In genomic region chr3:66998075-66998898, GRCh38 we compare ENCODE assay signal across 8 cellular contexts. TPM values are rescaled to one million over a fixed set of nuclear protein-coding genes. Genes with fewer than 3 reads are reported as not detected.
A peak's percentile ranks its signal among the peaks of the same experiment; 100 is the strongest.
DNase-seq lines count a peak whose midpoint lies in the region; ATAC-seq and TF ChIP-seq lines count a peak whose summit lies in the region.

Gene KBTBD8 (plus strand): TSS chr3:66998307. CDS start chr3:66998356, 49 bp downstream.

- no peaks in the 10 kb centered on the region for H3K9me3 ChIP-seq in adrenal gland (replicated peaks in 1 of 3)
- H3K9me3 ChIP-seq in parathyroid adenoma (ENCODE audit: control insufficient read depth, low read length) = no peaks in the 10 kb centered on the region
- H3K9me3 ChIP-seq in tibial nerve = no peaks in the 10 kb centered on the region

- WGBS in adrenal gland, 4 donors = 0 to 3% (median 1%) methylated on average over 26 to 76 of the region's 76 CpGs
- WGBS in tibial nerve, 2 donors = 1% methylated on average over 50 to 52 of the region's 76 CpGs

- intact Hi-C loops in adrenal gland (cut with DNase I) = no loop called here
- intact Hi-C loops in cardiac septum (cut with DNase I) = loop anchor here (5.0 to 10.0 kb wide), 2 partner anchors 34 to 657 kb away; partner anchors contain the start of gene SUCLG2

- H3K4me2 ChIP-seq in parathyroid adenoma (ENCODE audit: low read length) = peak within 1 kb of the TSS; percentile 86

- no peaks in the 10 kb centered on the region for H3K27me3 ChIP-seq in adrenal gland
- no peaks in the 10 kb centered on the region for H3K27me3 ChIP-seq in parathyroid adenoma (ENCODE audit: control insufficient read depth, insufficient read depth, low read length)
- H3K27me3 ChIP-seq in tibial nerve = no peaks in the 10 kb centered on the region

- TF ChIP-seq POLR2A in adrenal gland (IDR thresholded peaks at IDR 0.05) = peak; percentile 29 to 60
- peak; percentile 10 to 58 for TF ChIP-seq POLR2A in tibial nerve (IDR thresholded peaks at IDR 0.05)

- H3K36me3 ChIP-seq in adrenal gland (replicated peaks in 1 of 2) (no peaks in the 10 kb centered on the region), parathyroid adenoma (ENCODE audit: control insufficient read depth, insufficient read depth, low read length) (no peaks in the 10 kb centered on the region), tibial nerve (no peaks in the 10 kb centered on the region)

- ATAC-seq in HG02852 (IDR thresholded peaks at IDR 0.05; ENCODE audit: unreplicated experiment) = peak; percentile 90

- H3K4me1 ChIP-seq in adrenal gland (replicated peaks in 1 of 2) = peaks cover 4 to 9% of the 10 kb centered on the region in 2 donors
- H3K4me1 ChIP-seq in parathyroid adenoma = peaks cover 4% of the 10 kb centered on the region
- peaks cover 0 to 18% (median 9%) of the 10 kb centered on the region in 4 donors for H3K4me1 ChIP-seq in tibial nerve

- H3K9ac ChIP-seq in parathyroid adenoma = no peak within 1 kb of the TSS

- TF ChIP-seq EP300 in tibial nerve (IDR thresholded peaks at IDR 0.05) = peak; percentile 62 to 75

- in situ Hi-C loops in GM13976 (cut with MboI; ENCODE audit: low sequenced_read_pairs, unreplicated experiment) = loop anchor here (25.0 kb wide), 1 partner anchor 364 kb away; no protein-coding TSS in a partner anchor

- no peak for TF ChIP-seq CTCF in GM13976 (IDR thresholded peaks at IDR 0.05; ENCODE audit: borderline replicate concordance, control extremely low read depth, extremely low read depth, insufficient read depth, missing control alignments)
- no peak for TF ChIP-seq CTCF in adrenal gland (IDR thresholded peaks at IDR 0.05)
- no peak for TF ChIP-seq CTCF in parathyroid adenoma (IDR thresholded peaks at IDR 0.05)
- TF ChIP-seq CTCF in tibial nerve (IDR thresholded peaks at IDR 0.05) = no peak

- H2AFZ ChIP-seq in parathyroid adenoma = peak within 1 kb of the TSS; percentile 81

- peak; percentile 95 for DNase-seq in GM13976 (ENCODE audit: low spot score)
- DNase-seq in NCI-H146 (lab: John Stamatoyannopoulos, UW) = peak; percentile 96
- peak; percentile 91 to 99 (median 95) for DNase-seq in T-helper 1 cell
- peak; percentile 98 to 99 (median 99) for DNase-seq in adrenal gland
- peak; percentile 99 for DNase-seq in cardiac septum (ENCODE audit: low spot score)
- DNase-seq in tibial nerve (ENCODE audit: low spot score in 2 of 2) = peak; percentile 92 to 95

- H3K4me3 ChIP-seq in adrenal gland (peak within 1 kb of the TSS; percentile 46 to 99 (median 72)), parathyroid adenoma (ENCODE audit: low read depth, low read length) (peak within 1 kb of the TSS; percentile 82), tibial nerve (peak within 1 kb of the TSS; percentile 71 to 99 (median 74))

- no peaks in the 10 kb centered on the region for H3K79me2 ChIP-seq in parathyroid adenoma

- H3K27ac ChIP-seq in adrenal gland = peak within 1 kb of the TSS in 4 of 5 donors; percentile 15 to 82 (median 56)
- peak within 1 kb of the TSS; percentile 29 for H3K27ac ChIP-seq in parathyroid adenoma
- H3K27ac ChIP-seq in tibial nerve = peak within 1 kb of the TSS in 3 of 4 donors; percentile 64 to 82 (median 69)

RNA-seq across cellular contexts. Expression of gene KBTBD8, which starts in this region (rescaled TPM):
- 1 to 10 TPM in 5 of 8 donors, under 1 TPM in 3; 0.06 to 3.4 (median 1.4) TPM for total RNA-seq in adrenal gland
- 1 to 10 TPM in 1 of 3 donors, under 1 TPM in 2; 0.24 to 1.2 (median 0.48) TPM for polyA plus RNA-seq in adrenal gland
- total RNA-seq in cardiac septum = 2.9 TPM
- 1 to 10 TPM in 1 of 4 donors, under 1 TPM in 3; under 0.01 to 4.8 (median 0.20) TPM for total RNA-seq in tibial nerve

Comparison
In these comparisons a context has a peak if more than half of its experiments do, and no peak if none do; other contexts are left out.
1. Peak in every context shown above with its lines: DNase-seq, ATAC-seq, H3K4me3 ChIP-seq and H3K27ac ChIP-seq.